Comparison of ENCODE assay signal across 1 cellular context in the genomic region with DNA sequence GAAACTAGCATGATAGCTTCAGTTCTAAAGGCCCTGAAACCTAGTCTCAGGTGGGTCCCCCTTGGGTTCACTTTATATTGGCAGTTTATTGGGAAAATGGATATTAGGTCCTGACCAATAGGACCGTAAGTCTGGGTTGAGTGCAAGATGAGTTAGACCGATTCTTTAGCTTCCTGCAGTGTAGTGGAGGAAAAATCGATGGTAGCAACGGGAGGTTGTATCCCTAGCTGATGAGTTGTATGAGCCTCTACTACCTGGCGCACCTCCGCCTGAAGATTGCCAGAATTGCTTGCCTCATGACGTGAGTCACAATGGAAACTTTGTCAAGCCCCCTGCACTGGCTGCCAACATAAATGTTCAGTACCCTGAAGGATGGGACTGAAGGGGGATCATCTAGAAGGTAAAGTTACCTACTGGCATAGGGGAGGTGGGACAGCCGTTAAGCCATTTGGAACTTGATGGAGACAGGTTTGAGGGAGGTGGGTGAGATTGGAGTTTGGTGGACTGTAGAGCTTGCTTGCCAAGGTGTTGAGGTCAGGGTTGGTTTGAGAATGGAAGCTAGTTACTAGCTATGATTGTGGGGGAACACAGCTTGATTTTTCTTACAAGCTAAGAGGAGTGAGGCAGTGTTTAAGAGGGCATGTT.
A peak's percentile ranks its signal among the peaks of the same experiment; 100 is the strongest.
TF ChIP-seq lines count a peak whose summit lies in the region.

No MANE protein-coding gene starts in this region.

TF ChIP-seq in HepG2, 621 proteins besides CTCF, POLR2A, EP300 and RAD21 (continues in another document):
- TF ChIP-seq EZH2 (conservative IDR thresholded peaks at IDR 0.05; ENCODE audit: low read depth, low read length), result no peak
- TF ChIP-seq MAFK (conservative IDR thresholded peaks at IDR 0.05 in 1 of 2, IDR thresholded peaks at IDR 0.05 in 1 of 2; ENCODE audit: low read length in 2 of 2), result no peak
- TF ChIP-seq MYNN (CRISPR knock-in tag; IDR thresholded peaks at IDR 0.05; ENCODE audit: low read depth), result peak; percentile 45; the same call in 1 of the 2 replicates
- TF ChIP-seq ZFP90 (CRISPR knock-in tag; IDR thresholded peaks at IDR 0.05; ENCODE audit: borderline replicate concordance), result no peak
- 0 out of 2 replicates have a peak, but pooled peaks have one; percentile 15 for TF ChIP-seq MYC (CRISPR knock-in tag; IDR thresholded peaks at IDR 0.05; ENCODE audit: borderline replicate concordance)
- TF ChIP-seq, protein P1, sequence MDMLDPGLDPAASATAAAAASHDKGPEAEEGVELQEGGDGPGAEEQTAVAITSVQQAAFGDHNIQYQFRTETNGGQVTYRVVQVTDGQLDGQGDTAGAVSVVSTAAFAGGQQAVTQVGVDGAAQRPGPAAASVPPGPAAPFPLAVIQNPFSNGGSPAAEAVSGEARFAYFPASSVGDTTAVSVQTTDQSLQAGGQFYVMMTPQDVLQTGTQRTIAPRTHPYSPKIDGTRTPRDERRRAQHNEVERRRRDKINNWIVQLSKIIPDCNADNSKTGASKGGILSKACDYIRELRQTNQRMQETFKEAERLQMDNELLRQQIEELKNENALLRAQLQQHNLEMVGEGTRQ (IDR thresholded peaks at IDR 0.05; ENCODE audit: low read depth, low read length), result 0 out of 2 replicates have a peak, but pooled peaks have one; percentile 2
- TF ChIP-seq, protein P1 (CRISPR knock-in tag; IDR thresholded peaks at IDR 0.05; ENCODE audit: borderline replicate concordance), result no peak
- no peak for TF ChIP-seq TBX3 (IDR thresholded peaks at IDR 0.05; ENCODE audit: borderline replicate concordance)
- TF ChIP-seq POGZ (CRISPR knock-in tag; IDR thresholded peaks at IDR 0.05), result no peak
- TF ChIP-seq, protein P2, sequence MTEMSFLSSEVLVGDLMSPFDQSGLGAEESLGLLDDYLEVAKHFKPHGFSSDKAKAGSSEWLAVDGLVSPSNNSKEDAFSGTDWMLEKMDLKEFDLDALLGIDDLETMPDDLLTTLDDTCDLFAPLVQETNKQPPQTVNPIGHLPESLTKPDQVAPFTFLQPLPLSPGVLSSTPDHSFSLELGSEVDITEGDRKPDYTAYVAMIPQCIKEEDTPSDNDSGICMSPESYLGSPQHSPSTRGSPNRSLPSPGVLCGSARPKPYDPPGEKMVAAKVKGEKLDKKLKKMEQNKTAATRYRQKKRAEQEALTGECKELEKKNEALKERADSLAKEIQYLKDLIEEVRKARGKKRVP (CRISPR knock-in tag; IDR thresholded peaks at IDR 0.05), result no peak
- TF ChIP-seq HOXD1 (CRISPR knock-in tag; IDR thresholded peaks at IDR 0.05), result no peak
- TF ChIP-seq, protein P3, sequence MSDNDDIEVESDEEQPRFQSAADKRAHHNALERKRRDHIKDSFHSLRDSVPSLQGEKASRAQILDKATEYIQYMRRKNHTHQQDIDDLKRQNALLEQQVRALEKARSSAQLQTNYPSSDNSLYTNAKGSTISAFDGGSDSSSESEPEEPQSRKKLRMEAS (IDR thresholded peaks at IDR 0.05), result no peak
- TF ChIP-seq, protein P4, sequence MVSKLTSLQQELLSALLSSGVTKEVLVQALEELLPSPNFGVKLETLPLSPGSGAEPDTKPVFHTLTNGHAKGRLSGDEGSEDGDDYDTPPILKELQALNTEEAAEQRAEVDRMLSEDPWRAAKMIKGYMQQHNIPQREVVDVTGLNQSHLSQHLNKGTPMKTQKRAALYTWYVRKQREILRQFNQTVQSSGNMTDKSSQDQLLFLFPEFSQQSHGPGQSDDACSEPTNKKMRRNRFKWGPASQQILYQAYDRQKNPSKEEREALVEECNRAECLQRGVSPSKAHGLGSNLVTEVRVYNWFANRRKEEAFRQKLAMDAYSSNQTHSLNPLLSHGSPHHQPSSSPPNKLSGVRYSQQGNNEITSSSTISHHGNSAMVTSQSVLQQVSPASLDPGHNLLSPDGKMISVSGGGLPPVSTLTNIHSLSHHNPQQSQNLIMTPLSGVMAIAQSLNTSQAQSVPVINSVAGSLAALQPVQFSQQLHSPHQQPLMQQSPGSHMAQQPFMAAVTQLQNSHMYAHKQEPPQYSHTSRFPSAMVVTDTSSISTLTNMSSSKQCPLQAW (CRISPR knock-in tag; IDR thresholded peaks at IDR 0.05), result 0 out of 2 replicates have a peak, but pooled peaks have one; percentile 33
- no peak for TF ChIP-seq ZNF569 (CRISPR knock-in tag; IDR thresholded peaks at IDR 0.05; ENCODE audit: borderline replicate concordance)
- peak; percentile 22; the same call in 1 of the 2 replicates for TF ChIP-seq ZFX (CRISPR knock-in tag; IDR thresholded peaks at IDR 0.05; ENCODE audit: low read depth)
- TF ChIP-seq, protein P5, sequence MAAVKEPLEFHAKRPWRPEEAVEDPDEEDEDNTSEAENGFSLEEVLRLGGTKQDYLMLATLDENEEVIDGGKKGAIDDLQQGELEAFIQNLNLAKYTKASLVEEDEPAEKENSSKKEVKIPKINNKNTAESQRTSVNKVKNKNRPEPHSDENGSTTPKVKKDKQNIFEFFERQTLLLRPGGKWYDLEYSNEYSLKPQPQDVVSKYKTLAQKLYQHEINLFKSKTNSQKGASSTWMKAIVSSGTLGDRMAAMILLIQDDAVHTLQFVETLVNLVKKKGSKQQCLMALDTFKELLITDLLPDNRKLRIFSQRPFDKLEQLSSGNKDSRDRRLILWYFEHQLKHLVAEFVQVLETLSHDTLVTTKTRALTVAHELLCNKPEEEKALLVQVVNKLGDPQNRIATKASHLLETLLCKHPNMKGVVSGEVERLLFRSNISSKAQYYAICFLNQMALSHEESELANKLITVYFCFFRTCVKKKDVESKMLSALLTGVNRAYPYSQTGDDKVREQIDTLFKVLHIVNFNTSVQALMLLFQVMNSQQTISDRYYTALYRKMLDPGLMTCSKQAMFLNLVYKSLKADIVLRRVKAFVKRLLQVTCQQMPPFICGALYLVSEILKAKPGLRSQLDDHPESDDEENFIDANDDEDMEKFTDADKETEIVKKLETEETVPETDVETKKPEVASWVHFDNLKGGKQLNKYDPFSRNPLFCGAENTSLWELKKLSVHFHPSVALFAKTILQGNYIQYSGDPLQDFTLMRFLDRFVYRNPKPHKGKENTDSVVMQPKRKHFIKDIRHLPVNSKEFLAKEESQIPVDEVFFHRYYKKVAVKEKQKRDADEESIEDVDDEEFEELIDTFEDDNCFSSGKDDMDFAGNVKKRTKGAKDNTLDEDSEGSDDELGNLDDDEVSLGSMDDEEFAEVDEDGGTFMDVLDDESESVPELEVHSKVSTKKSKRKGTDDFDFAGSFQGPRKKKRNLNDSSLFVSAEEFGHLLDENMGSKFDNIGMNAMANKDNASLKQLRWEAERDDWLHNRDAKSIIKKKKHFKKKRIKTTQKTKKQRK (IDR thresholded peaks at IDR 0.05; ENCODE audit: low read length), result no peak
- TF ChIP-seq ZNF563 (CRISPR knock-in tag; IDR thresholded peaks at IDR 0.05), result no peak
- TF ChIP-seq, protein P6, sequence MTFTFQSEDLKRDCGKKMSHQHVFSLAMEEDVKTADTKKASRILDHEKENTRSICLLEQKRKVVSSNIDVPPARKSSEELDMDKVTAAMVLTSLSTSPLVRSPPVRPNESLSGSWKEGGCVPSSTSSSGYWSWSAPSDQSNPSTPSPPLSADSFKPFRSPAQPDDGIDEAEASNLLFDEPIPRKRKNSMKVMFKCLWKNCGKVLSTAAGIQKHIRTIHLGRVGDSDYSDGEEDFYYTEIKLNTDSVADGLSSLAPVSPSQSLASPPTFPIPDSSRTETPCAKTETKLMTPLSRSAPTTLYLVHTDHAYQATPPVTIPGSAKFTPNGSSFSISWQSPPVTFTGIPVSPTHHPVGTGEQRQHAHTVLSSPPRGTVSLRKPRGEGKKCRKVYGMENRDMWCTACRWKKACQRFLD (CRISPR knock-in tag; IDR thresholded peaks at IDR 0.05; ENCODE audit: borderline replicate concordance), result no peak; the same call in 1 of the 2 replicates
- no peak for TF ChIP-seq ZNF790 (CRISPR knock-in tag; IDR thresholded peaks at IDR 0.05; ENCODE audit: borderline replicate concordance)
- TF ChIP-seq ZFY (CRISPR knock-in tag; IDR thresholded peaks at IDR 0.05), result no peak
- TF ChIP-seq REXO4 (CRISPR knock-in tag; IDR thresholded peaks at IDR 0.05; ENCODE audit: borderline replicate concordance), result no peak
- no peak for TF ChIP-seq NFRKB (IDR thresholded peaks at IDR 0.05)
- TF ChIP-seq ETV5 (CRISPR knock-in tag; IDR thresholded peaks at IDR 0.05; ENCODE audit: borderline replicate concordance), result no peak
- TF ChIP-seq, protein P7, sequence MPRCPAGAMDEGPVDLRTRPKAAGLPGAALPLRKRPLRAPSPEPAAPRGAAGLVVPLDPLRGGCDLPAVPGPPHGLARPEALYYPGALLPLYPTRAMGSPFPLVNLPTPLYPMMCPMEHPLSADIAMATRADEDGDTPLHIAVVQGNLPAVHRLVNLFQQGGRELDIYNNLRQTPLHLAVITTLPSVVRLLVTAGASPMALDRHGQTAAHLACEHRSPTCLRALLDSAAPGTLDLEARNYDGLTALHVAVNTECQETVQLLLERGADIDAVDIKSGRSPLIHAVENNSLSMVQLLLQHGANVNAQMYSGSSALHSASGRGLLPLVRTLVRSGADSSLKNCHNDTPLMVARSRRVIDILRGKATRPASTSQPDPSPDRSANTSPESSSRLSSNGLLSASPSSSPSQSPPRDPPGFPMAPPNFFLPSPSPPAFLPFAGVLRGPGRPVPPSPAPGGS (CRISPR knock-in tag; IDR thresholded peaks at IDR 0.05), result no peak
- no peak for TF ChIP-seq HDAC2 (CRISPR knock-in tag; IDR thresholded peaks at IDR 0.05)
- TF ChIP-seq, protein P8, sequence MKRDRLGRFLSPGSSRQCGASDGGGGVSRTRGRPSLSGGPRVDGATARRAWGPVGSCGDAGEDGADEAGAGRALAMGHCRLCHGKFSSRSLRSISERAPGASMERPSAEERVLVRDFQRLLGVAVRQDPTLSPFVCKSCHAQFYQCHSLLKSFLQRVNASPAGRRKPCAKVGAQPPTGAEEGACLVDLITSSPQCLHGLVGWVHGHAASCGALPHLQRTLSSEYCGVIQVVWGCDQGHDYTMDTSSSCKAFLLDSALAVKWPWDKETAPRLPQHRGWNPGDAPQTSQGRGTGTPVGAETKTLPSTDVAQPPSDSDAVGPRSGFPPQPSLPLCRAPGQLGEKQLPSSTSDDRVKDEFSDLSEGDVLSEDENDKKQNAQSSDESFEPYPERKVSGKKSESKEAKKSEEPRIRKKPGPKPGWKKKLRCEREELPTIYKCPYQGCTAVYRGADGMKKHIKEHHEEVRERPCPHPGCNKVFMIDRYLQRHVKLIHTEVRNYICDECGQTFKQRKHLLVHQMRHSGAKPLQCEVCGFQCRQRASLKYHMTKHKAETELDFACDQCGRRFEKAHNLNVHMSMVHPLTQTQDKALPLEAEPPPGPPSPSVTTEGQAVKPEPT (CRISPR knock-in tag; IDR thresholded peaks at IDR 0.05; ENCODE audit: low read depth), result no peak
- no peak for TF ChIP-seq PCBP1 (IDR thresholded peaks at IDR 0.05; ENCODE audit: borderline replicate concordance, low read depth, low read length)
- 0 out of 2 replicates have a peak, but pooled peaks have one; percentile 21 for TF ChIP-seq PITX1 (CRISPR knock-in tag; IDR thresholded peaks at IDR 0.05)
- TF ChIP-seq, protein P9, sequence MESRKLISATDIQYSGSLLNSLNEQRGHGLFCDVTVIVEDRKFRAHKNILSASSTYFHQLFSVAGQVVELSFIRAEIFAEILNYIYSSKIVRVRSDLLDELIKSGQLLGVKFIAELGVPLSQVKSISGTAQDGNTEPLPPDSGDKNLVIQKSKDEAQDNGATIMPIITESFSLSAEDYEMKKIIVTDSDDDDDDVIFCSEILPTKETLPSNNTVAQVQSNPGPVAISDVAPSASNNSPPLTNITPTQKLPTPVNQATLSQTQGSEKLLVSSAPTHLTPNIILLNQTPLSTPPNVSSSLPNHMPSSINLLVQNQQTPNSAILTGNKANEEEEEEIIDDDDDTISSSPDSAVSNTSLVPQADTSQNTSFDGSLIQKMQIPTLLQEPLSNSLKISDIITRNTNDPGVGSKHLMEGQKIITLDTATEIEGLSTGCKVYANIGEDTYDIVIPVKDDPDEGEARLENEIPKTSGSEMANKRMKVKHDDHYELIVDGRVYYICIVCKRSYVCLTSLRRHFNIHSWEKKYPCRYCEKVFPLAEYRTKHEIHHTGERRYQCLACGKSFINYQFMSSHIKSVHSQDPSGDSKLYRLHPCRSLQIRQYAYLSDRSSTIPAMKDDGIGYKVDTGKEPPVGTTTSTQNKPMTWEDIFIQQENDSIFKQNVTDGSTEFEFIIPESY (CRISPR knock-in tag; IDR thresholded peaks at IDR 0.05), result 0 out of 2 replicates have a peak, but pooled peaks have one; percentile 34
- 0 out of 2 replicates have a peak, but pooled peaks have one; percentile 5 for TF ChIP-seq CC2D1A (CRISPR knock-in tag; IDR thresholded peaks at IDR 0.05)
- TF ChIP-seq ZNF746 (CRISPR knock-in tag; IDR thresholded peaks at IDR 0.05), result no peak
- no peak for TF ChIP-seq ZNF12 (CRISPR knock-in tag; IDR thresholded peaks at IDR 0.05)
- no peak for TF ChIP-seq ZNF577 (CRISPR knock-in tag; IDR thresholded peaks at IDR 0.05; ENCODE audit: borderline replicate concordance, low read depth)
- no peak for TF ChIP-seq ZNF124 (CRISPR knock-in tag; IDR thresholded peaks at IDR 0.05)
- TF ChIP-seq NFIB (CRISPR knock-in tag; IDR thresholded peaks at IDR 0.05; ENCODE audit: borderline replicate concordance), result no peak
- no peak for TF ChIP-seq ZNF749 (CRISPR knock-in tag; IDR thresholded peaks at IDR 0.05; ENCODE audit: borderline replicate concordance)
- no peak for TF ChIP-seq CAMTA2 (CRISPR knock-in tag; IDR thresholded peaks at IDR 0.05; ENCODE audit: borderline replicate concordance)
- TF ChIP-seq, protein P10, sequence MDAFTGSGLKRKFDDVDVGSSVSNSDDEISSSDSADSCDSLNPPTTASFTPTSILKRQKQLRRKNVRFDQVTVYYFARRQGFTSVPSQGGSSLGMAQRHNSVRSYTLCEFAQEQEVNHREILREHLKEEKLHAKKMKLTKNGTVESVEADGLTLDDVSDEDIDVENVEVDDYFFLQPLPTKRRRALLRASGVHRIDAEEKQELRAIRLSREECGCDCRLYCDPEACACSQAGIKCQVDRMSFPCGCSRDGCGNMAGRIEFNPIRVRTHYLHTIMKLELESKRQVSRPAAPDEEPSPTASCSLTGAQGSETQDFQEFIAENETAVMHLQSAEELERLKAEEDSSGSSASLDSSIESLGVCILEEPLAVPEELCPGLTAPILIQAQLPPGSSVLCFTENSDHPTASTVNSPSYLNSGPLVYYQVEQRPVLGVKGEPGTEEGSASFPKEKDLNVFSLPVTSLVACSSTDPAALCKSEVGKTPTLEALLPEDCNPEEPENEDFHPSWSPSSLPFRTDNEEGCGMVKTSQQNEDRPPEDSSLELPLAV (CRISPR knock-in tag; conservative IDR thresholded peaks at IDR 0.05; ENCODE audit: low read depth), result no peak
- no peak for TF ChIP-seq NRL (CRISPR knock-in tag; IDR thresholded peaks at IDR 0.05; ENCODE audit: borderline replicate concordance)
- no peak for TF ChIP-seq ZNF343 (CRISPR knock-in tag; IDR thresholded peaks at IDR 0.05)
- TF ChIP-seq TEAD2 (CRISPR knock-in tag; IDR thresholded peaks at IDR 0.05), result 0 out of 2 replicates have a peak, but pooled peaks have one; percentile 18
- no peak for TF ChIP-seq RXRB (CRISPR knock-in tag; IDR thresholded peaks at IDR 0.05; ENCODE audit: borderline replicate concordance)
